1 cellular context compared by ENCODE assay signal in the genomic region with DNA sequence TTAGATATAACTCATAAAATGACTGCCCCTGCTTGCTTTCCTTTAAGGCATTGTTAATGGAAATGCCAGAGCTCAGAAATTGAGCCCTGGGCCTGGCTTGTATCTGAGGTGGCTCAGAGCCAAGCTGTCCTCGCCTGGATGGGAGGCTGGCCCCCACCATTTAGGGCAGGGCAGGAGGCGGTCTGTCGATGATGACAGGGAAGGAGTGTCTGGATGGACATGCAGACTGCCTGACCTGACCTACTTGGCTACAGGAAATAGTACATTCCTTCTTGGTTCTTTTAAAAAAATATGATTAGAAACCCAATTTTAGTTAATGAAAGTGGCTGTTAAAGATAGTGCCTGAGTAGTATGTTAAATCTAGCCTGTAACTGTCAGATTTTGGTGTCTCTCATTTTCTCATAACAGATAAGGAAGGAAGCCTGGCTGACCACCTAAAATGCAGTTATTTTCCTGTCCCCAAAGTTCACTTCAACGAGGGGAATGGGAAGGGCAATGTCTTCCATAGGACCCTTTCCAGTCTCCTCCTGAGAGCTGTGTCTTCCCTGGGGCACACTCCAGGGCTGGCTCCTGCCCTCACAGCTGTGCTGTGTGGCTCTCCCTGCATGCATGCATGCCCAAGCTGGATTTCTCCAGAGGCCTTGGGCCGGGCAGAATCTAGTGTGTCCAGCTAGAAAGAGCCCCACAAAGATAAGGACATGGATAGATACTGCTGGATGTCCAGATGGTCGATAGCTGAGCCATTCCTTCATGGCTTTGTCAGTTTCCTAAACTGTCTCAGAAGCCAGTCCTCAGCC.
TF ChIP-seq lines count a peak whose summit lies in the region.

No MANE protein-coding gene starts in this region.

TF ChIP-seq in GM23338, 12 proteins besides CTCF, POLR2A, EP300 and RAD21 (continued from another document):
- TF ChIP-seq, protein P1, sequence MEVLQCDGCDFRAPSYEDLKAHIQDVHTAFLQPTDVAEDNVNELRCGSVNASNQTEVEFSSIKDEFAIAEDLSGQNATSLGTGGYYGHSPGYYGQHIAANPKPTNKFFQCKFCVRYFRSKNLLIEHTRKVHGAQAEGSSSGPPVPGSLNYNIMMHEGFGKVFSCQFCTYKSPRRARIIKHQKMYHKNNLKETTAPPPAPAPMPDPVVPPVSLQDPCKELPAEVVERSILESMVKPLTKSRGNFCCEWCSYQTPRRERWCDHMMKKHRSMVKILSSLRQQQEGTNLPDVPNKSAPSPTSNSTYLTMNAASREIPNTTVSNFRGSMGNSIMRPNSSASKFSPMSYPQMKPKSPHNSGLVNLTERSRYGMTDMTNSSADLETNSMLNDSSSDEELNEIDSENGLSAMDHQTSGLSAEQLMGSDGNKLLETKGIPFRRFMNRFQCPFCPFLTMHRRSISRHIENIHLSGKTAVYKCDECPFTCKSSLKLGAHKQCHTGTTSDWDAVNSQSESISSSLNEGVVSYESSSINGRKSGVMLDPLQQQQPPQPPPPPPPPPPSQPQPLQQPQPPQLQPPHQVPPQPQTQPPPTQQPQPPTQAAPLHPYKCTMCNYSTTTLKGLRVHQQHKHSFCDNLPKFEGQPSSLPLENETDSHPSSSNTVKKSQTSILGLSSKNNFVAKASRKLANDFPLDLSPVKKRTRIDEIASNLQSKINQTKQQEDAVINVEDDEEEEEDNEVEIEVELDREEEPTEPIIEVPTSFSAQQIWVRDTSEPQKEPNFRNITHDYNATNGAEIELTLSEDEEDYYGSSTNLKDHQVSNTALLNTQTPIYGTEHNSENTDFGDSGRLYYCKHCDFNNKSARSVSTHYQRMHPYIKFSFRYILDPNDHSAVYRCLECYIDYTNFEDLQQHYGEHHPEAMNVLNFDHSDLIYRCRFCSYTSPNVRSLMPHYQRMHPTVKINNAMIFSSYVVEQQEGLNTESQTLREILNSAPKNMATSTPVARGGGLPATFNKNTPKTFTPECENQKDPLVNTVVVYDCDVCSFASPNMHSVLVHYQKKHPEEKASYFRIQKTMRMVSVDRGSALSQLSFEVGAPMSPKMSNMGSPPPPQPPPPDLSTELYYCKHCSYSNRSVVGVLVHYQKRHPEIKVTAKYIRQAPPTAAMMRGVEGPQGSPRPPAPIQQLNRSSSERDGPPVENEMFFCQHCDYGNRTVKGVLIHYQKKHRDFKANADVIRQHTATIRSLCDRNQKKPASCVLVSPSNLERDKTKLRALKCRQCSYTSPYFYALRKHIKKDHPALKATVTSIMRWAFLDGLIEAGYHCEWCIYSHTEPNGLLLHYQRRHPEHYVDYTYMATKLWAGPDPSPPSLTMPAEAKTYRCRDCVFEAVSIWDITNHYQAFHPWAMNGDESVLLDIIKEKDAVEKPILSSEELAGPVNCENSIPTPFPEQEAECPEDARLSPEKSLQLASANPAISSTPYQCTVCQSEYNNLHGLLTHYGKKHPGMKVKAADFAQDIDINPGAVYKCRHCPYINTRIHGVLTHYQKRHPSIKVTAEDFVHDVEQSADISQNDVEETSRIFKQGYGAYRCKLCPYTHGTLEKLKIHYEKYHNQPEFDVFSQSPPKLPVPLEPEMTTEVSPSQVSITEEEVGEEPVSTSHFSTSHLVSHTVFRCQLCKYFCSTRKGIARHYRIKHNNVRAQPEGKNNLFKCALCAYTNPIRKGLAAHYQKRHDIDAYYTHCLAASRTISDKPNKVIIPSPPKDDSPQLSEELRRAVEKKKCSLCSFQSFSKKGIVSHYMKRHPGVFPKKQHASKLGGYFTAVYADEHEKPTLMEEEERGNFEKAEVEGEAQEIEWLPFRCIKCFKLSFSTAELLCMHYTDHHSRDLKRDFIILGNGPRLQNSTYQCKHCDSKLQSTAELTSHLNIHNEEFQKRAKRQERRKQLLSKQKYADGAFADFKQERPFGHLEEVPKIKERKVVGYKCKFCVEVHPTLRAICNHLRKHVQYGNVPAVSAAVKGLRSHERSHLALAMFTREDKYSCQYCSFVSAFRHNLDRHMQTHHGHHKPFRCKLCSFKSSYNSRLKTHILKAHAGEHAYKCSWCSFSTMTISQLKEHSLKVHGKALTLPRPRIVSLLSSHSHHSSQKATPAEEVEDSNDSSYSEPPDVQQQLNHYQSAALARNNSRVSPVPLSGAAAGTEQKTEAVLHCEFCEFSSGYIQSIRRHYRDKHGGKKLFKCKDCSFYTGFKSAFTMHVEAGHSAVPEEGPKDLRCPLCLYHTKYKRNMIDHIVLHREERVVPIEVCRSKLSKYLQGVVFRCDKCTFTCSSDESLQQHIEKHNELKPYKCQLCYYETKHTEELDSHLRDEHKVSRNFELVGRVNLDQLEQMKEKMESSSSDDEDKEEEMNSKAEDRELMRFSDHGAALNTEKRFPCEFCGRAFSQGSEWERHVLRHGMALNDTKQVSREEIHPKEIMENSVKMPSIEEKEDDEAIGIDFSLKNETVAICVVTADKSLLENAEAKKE (CRISPR knock-in tag; IDR thresholded peaks at IDR 0.05) = no peak
- no peak for TF ChIP-seq ZNF114 (CRISPR knock-in tag; IDR thresholded peaks at IDR 0.05)
- TF ChIP-seq, protein P2, sequence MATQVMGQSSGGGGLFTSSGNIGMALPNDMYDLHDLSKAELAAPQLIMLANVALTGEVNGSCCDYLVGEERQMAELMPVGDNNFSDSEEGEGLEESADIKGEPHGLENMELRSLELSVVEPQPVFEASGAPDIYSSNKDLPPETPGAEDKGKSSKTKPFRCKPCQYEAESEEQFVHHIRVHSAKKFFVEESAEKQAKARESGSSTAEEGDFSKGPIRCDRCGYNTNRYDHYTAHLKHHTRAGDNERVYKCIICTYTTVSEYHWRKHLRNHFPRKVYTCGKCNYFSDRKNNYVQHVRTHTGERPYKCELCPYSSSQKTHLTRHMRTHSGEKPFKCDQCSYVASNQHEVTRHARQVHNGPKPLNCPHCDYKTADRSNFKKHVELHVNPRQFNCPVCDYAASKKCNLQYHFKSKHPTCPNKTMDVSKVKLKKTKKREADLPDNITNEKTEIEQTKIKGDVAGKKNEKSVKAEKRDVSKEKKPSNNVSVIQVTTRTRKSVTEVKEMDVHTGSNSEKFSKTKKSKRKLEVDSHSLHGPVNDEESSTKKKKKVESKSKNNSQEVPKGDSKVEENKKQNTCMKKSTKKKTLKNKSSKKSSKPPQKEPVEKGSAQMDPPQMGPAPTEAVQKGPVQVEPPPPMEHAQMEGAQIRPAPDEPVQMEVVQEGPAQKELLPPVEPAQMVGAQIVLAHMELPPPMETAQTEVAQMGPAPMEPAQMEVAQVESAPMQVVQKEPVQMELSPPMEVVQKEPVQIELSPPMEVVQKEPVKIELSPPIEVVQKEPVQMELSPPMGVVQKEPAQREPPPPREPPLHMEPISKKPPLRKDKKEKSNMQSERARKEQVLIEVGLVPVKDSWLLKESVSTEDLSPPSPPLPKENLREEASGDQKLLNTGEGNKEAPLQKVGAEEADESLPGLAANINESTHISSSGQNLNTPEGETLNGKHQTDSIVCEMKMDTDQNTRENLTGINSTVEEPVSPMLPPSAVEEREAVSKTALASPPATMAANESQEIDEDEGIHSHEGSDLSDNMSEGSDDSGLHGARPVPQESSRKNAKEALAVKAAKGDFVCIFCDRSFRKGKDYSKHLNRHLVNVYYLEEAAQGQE (IDR thresholded peaks at IDR 0.05; ENCODE audit: unreplicated experiment) = no peak
- no peak for TF ChIP-seq EZH2phosphoT487 (IDR thresholded peaks at IDR 0.05; ENCODE audit: unreplicated experiment)
- no peak for TF ChIP-seq STAT1 (IDR thresholded peaks at IDR 0.05; ENCODE audit: unreplicated experiment)
- TF ChIP-seq JUNB (IDR thresholded peaks at IDR 0.05; ENCODE audit: unreplicated experiment) = no peak
- no peak for TF ChIP-seq POLR2AphosphoS5 (IDR thresholded peaks at IDR 0.05; ENCODE audit: low read depth)
- TF ChIP-seq, protein P3, sequence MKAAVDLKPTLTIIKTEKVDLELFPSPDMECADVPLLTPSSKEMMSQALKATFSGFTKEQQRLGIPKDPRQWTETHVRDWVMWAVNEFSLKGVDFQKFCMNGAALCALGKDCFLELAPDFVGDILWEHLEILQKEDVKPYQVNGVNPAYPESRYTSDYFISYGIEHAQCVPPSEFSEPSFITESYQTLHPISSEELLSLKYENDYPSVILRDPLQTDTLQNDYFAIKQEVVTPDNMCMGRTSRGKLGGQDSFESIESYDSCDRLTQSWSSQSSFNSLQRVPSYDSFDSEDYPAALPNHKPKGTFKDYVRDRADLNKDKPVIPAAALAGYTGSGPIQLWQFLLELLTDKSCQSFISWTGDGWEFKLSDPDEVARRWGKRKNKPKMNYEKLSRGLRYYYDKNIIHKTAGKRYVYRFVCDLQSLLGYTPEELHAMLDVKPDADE (IDR thresholded peaks at IDR 0.05) = no peak
